ENCODE assay signal across 15 cellular contexts in genomic region chr11:84790849-84791427, GRCh38.
DNase-seq lines count a peak whose midpoint lies in the region; ATAC-seq and TF ChIP-seq lines count a peak whose summit lies in the region.
"Had no signal": no experiment of that assay in that cellular context is flagged by ENCODE, and none has a peak within 500 bp of the region (broad histone marks: within the 10 kb centered on the region; RNA-seq: fewer than 3 reads in every experiment).

No MANE protein-coding gene starts in this region.

- no peak overlapping the region for H3K9ac ChIP-seq in colonic mucosa (ENCODE audit: low read depth in 2 of 2, low read length in 2 of 2)
- H3K9ac ChIP-seq: BLaER1, KMS-11 had no signal

- H3K27me3 ChIP-seq in colonic mucosa = no peaks in the 10 kb centered on the region
- H3K27me3 ChIP-seq: BLaER1 had no signal

- intact Hi-C loops in colonic mucosa (cut with DNase I) = loop anchor here (10.0 kb wide), 1 partner anchor 204 kb away; no protein-coding TSS in a partner anchor
- intact Hi-C loops in mucosa of descending colon (cut with DNase I, micrococcal nuclease) = no loop called here

- H3K36me3 ChIP-seq in colonic mucosa (no peaks in the 10 kb centered on the region), mucosa of descending colon (ENCODE audit: low read depth) (no peaks in the 10 kb centered on the region)
- H3K36me3 ChIP-seq: BLaER1 had no signal

- ATAC-seq in mucosa of descending colon = peak; percentile 94
- ATAC-seq: A549 had no signal

- TF ChIP-seq CTCF in colonic mucosa (IDR thresholded peaks at IDR 0.05) (no peak), mucosa of descending colon (IDR thresholded peaks at IDR 0.05) (no peak)

- no peaks in the 10 kb centered on the region for H3K4me1 ChIP-seq in colonic mucosa
- no peaks in the 10 kb centered on the region for H3K4me1 ChIP-seq in mucosa of descending colon (ENCODE audit: low read depth)
- H3K4me1 ChIP-seq: A549, BLaER1 had no signal

- H3K4me3 ChIP-seq in Jurkat, Clone E6-1 (ENCODE audit: low read length) = no peak overlapping the region
- no peak overlapping the region for H3K4me3 ChIP-seq in colonic mucosa
- no peak overlapping the region for H3K4me3 ChIP-seq in mucosa of descending colon
- H3K4me3 ChIP-seq: A549, BLaER1 had no signal

- peak; percentile 46 for DNase-seq in Jurkat, Clone E6-1 (ENCODE audit: low read depth, low spot score)
- DNase-seq in colonic mucosa (peak; percentile 32), mucosa of descending colon (peak in 1 of 3 donors; percentile 35), middle frontal gyrus (ENCODE audit: extremely low spot score, low spot score) (no peak), AG08395 (ENCODE audit: low spot score) (no peak), NCI-H510A treated with DMSO at 0.1 percent for 48 hours (lab: John Stamatoyannopoulos, UW) (no peak)
- DNase-seq: AML-193; CD4-positive, CD25-positive, alpha-beta regulatory T cell; DMS53; HCEC 1CT; HFFc6; IMR-90 had no signal

- H3K27ac ChIP-seq in colonic mucosa = no peak overlapping the region
- H3K27ac ChIP-seq: A549, BLaER1, KMS-11 had no signal

- H3K9me3 ChIP-seq in colonic mucosa (no peaks in the 10 kb centered on the region), mucosa of descending colon (no peaks in the 10 kb centered on the region)
- H3K9me3 ChIP-seq: A549, BLaER1 had no signal

Comparison
In these comparisons a context has a peak if more than half of its experiments do, and no peak if none do; other contexts are left out.
1. DNase-seq: peak in Jurkat, Clone E6-1 (single experiment) and colonic mucosa (single experiment); none in middle frontal gyrus (single experiment), AG08395 (single experiment) and NCI-H510A treated with DMSO at 0.1 percent for 48 hours (single experiment).